In genomic region chr11:86066606-86067229, GRCh38 we compare ENCODE assay signal across 8 cellular contexts. TPM values are rescaled to one million over a fixed set of nuclear protein-coding genes. Genes with fewer than 3 reads are reported as not detected.
DNase-seq lines count a peak whose midpoint lies in the region; ATAC-seq, FAIRE-seq and TF ChIP-seq lines count a peak whose summit lies in the region.

No MANE protein-coding gene starts in this region.

- H3K9me3 ChIP-seq in HUES64 (ENCODE audit: insufficient read depth, low read depth, low read length) (no peaks in the 10 kb centered on the region), keratinocyte (ENCODE audit: control insufficient read depth, low read depth, low read length) (no peaks in the 10 kb centered on the region)

- H3K27me3 Mint-ChIP-seq in activated naive CD8-positive, alpha-beta T cell treated with anti-CD3 and anti-CD28 coated beads, Interleukin-2, amount 10 ng/mL, durations not matched to agents 7 days and 5 days, result no peaks in the 10 kb centered on the region
- no peaks in the 10 kb centered on the region for H3K27me3 Mint-ChIP-seq in stimulated activated naive CD8-positive, alpha-beta T cell treated with anti-CD3 and anti-CD28 coated beads, Interleukin-15, amount 100 ng/mL, for 72 hours

- H3K27me3 ChIP-seq in HUES64 (ENCODE audit: insufficient read depth, low read length) (no peaks in the 10 kb centered on the region), keratinocyte (ENCODE audit: control insufficient read depth, extremely low read depth, insufficient read depth, low read length) (no peaks in the 10 kb centered on the region)

- POLR2A ChIA-PET in activated naive CD8-positive, alpha-beta T cell treated with anti-CD3 and anti-CD28 coated beads, Interleukin-2, amount 10 ng/mL, durations not matched to agents 7 days and 5 days (lab: Charles Lee), result interaction anchor here (0.7 to 3.1 kb wide), 4 partner anchors 25 to 212 kb away, joined by 3 to 12 read pairs (median 3); partner anchors contain the start of gene CCDC83

- no peak for FAIRE-seq in keratinocyte (lab: Jason Lieb, UNC)

- dilution Hi-C loops in keratinocyte (cut with MboI; ENCODE audit: extremely low pct_ligation_motif_present, low sequenced_read_pairs), result no loop called here

- ATAC-seq in activated naive CD8-positive, alpha-beta T cell treated with anti-CD3 and anti-CD28 coated beads, Interleukin-2, amount 10 ng/mL, durations not matched to agents 7 days and 5 days (ENCODE audit: low read depth), result no peak
- no peak for ATAC-seq in stimulated activated naive CD8-positive, alpha-beta T cell treated with anti-CD3 and anti-CD28 coated beads, Interleukin-15, amount 100 ng/mL, for 72 hours
- ATAC-seq in GM21723 (IDR thresholded peaks at IDR 0.05; ENCODE audit: unreplicated experiment) (no peak), GM21825 (IDR thresholded peaks at IDR 0.05; ENCODE audit: unreplicated experiment) (no peak)

- H3K27ac ChIP-seq in HUES64 (ENCODE audit: low read depth, low read length), result peak overlapping the region; percentile 14; the same call in 1 of the 2 replicates
- peak overlapping the region; percentile 99 for H3K27ac ChIP-seq in keratinocyte (ENCODE audit: control insufficient read depth, insufficient read depth, low read length)

- H3K4me1 ChIP-seq in HUES64 (ENCODE audit: insufficient read depth, low read length) (peaks cover 45% of the 10 kb centered on the region), keratinocyte (ENCODE audit: control insufficient read depth, extremely low read depth, insufficient read depth, low read length) (peaks cover 35% of the 10 kb centered on the region)

- H3K36me3 Mint-ChIP-seq in activated naive CD8-positive, alpha-beta T cell treated with anti-CD3 and anti-CD28 coated beads, Interleukin-2, amount 10 ng/mL, durations not matched to agents 7 days and 5 days, result peaks cover 5% of the 10 kb centered on the region

- H3K79me2 ChIP-seq in keratinocyte (ENCODE audit: control insufficient read depth, insufficient read depth, low read length), result peaks cover 71% of the 10 kb centered on the region

- no peaks in the 10 kb centered on the region for H3K36me3 ChIP-seq in HUES64 (ENCODE audit: insufficient read depth, low read length)
- H3K36me3 ChIP-seq in keratinocyte (ENCODE audit: control insufficient read depth in 2 of 2, extremely low read depth in 1 of 2, insufficient read depth in 2 of 2, low read length in 2 of 2), result no peaks in the 10 kb centered on the region

- H3K4me1 Mint-ChIP-seq in activated naive CD8-positive, alpha-beta T cell treated with anti-CD3 and anti-CD28 coated beads, Interleukin-2, amount 10 ng/mL, durations not matched to agents 7 days and 5 days, result peaks cover 36% of the 10 kb centered on the region
- H3K4me1 Mint-ChIP-seq in stimulated activated naive CD8-positive, alpha-beta T cell treated with anti-CD3 and anti-CD28 coated beads, Interleukin-15, amount 100 ng/mL, for 72 hours, result peaks cover 46% of the 10 kb centered on the region

- peak overlapping the region; percentile 94 for H3K27ac Mint-ChIP-seq in activated naive CD8-positive, alpha-beta T cell treated with anti-CD3 and anti-CD28 coated beads, Interleukin-2, amount 10 ng/mL, durations not matched to agents 7 days and 5 days
- peak overlapping the region; percentile 84 to 94 for H3K27ac Mint-ChIP-seq in stimulated activated naive CD8-positive, alpha-beta T cell treated with anti-CD3 and anti-CD28 coated beads, Interleukin-15, amount 100 ng/mL, for 72 hours

- no peaks in the 10 kb centered on the region for H3K9me1 ChIP-seq in keratinocyte (ENCODE audit: control insufficient read depth, extremely low read depth, insufficient read depth, low read length)

- WGBS in HUES64, result 13% methylated on average over 6 of the region's 7 CpGs

- H2AFZ ChIP-seq in keratinocyte (ENCODE audit: control insufficient read depth, low read length), result no peak overlapping the region

- DNase-seq in activated naive CD8-positive, alpha-beta T cell treated with anti-CD3 and anti-CD28 coated beads, Interleukin-2, amount 10 ng/mL, durations not matched to agents 7 days and 5 days, result no peak
- DNase-seq in keratinocyte (ENCODE audit: low read depth, low spot score) (no peak), amygdala (lab: John Stamatoyannopoulos, UW) (no peak), NCI-H1694 treated with DMSO at 0.1 percent for 48 hours (lab: John Stamatoyannopoulos, UW) (no peak)
- no peak for DNase-seq in stimulated activated naive CD8-positive, alpha-beta T cell treated with anti-CD3 and anti-CD28 coated beads, Interleukin-15, amount 100 ng/mL, for 72 hours

- H4K20me1 ChIP-seq in keratinocyte (ENCODE audit: control insufficient read depth, extremely low read depth, insufficient read depth, low read length), result peaks cover 16% of the 10 kb centered on the region

- H3K4me3 ChIP-seq in HUES64 (ENCODE audit: low read length) (peak overlapping the region; percentile 99), keratinocyte (ENCODE audit: control insufficient read depth in 2 of 3, extremely low read depth in 1 of 3, insufficient read depth in 2 of 3, low read depth in 1 of 3, low read length in 3 of 3) (peak overlapping the region; percentile 87 to 98 (median 89))

- H3K4me3 Mint-ChIP-seq in activated naive CD8-positive, alpha-beta T cell treated with anti-CD3 and anti-CD28 coated beads, Interleukin-2, amount 10 ng/mL, durations not matched to agents 7 days and 5 days, result peak overlapping the region; percentile 99
- H3K4me3 Mint-ChIP-seq in stimulated activated naive CD8-positive, alpha-beta T cell treated with anti-CD3 and anti-CD28 coated beads, Interleukin-15, amount 100 ng/mL, for 72 hours, result peak overlapping the region; percentile 95 to 97

- peak overlapping the region; percentile 86 for H3K4me2 ChIP-seq in keratinocyte (ENCODE audit: control insufficient read depth, extremely low read depth, insufficient read depth, low read depth, low read length)

- peak overlapping the region; percentile 86 for H3K9ac ChIP-seq in HUES64 (ENCODE audit: low read depth, low read length)
- peak overlapping the region; percentile 99 for H3K9ac ChIP-seq in keratinocyte (ENCODE audit: control insufficient read depth, extremely low read depth, insufficient read depth, low read length)

- H3K9me3 Mint-ChIP-seq in activated naive CD8-positive, alpha-beta T cell treated with anti-CD3 and anti-CD28 coated beads, Interleukin-2, amount 10 ng/mL, durations not matched to agents 7 days and 5 days, result no peaks in the 10 kb centered on the region
- H3K9me3 Mint-ChIP-seq in stimulated activated naive CD8-positive, alpha-beta T cell treated with anti-CD3 and anti-CD28 coated beads, Interleukin-15, amount 100 ng/mL, for 72 hours, result peaks cover 0 to 3% of the 10 kb centered on the region in 2 donors

- no peak for TF ChIP-seq CTCF in keratinocyte (optimal IDR thresholded peaks at IDR 0.05 in 1 of 3, IDR thresholded peaks at IDR 0.05 in 1 of 3, conservative IDR thresholded peaks at IDR 0.05 in 1 of 3; ENCODE audit: extremely low read depth in 1 of 3, insufficient read depth in 2 of 3, low read length in 3 of 3)

RNA-seq across cellular contexts. Expression of gene PICALM, which starts 2.2 kb away (rescaled TPM):
- polyA plus RNA-seq in HUES64 (2013, experiment 1 of 2), result 72.6 TPM
- 80.8 TPM for polyA plus RNA-seq in HUES64 (2013, experiment 2 of 2)
- 100 to 1,000 TPM; 103 to 115 TPM for total RNA-seq in activated naive CD8-positive, alpha-beta T cell treated with anti-CD3 and anti-CD28 coated beads, Interleukin-2, amount 10 ng/mL, durations not matched to agents 7 days and 5 days
- polyA plus RNA-seq in keratinocyte, result 265 to 313 TPM (median 293 TPM) in 3 replicates
- 265 TPM for polyA plus RNA-seq in keratinocyte (2011; ENCODE audit: low read depth)
- polyA plus RNA-seq in keratinocyte (2011; cell fraction: cytosol; rRNA removed), result 168 and 340 TPM in 2 replicates
- polyA plus RNA-seq in keratinocyte (2011; cell fraction: nucleus; rRNA removed), result 353 and 393 TPM in 2 replicates
- 125 and 152 TPM in 2 replicates for polyA plus RNA-seq in keratinocyte (2012; ENCODE audit: low replicate concordance)
- polyA minus RNA-seq in keratinocyte, result 198 to 513 TPM (median 466 TPM) in 3 replicates
- polyA minus RNA-seq in keratinocyte (2011; cell fraction: cytosol; rRNA and poly(A)+ RNA removed), result 283 TPM
- polyA minus RNA-seq in keratinocyte (2011; cell fraction: nucleus; rRNA and poly(A)+ RNA removed), result 343 and 577 TPM in 2 replicates
